ENCODE assay signal across 1 cellular context in the genomic region with DNA sequence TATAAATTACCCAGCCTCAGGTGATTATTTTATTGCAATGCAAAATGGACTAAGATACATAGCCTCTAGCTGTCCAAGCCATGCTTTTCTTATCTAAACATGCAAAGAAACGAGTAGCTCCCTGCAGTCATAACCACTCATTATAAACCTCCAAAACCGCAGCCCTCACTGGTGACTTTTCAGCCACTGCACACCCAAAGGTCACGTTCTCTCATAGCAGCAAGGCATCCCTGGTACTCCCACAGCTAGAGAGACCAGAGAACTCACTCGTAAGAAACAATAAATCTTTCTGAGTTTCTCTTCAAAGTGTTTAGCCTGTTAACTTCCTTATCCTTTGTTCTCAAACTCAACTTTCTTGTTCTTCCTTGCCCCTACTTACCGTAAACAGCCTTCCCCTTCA.
TF ChIP-seq lines count a peak whose summit lies in the region.

No MANE protein-coding gene starts in this region.

TF ChIP-seq in K562, 482 proteins besides CTCF, POLR2A, EP300 and RAD21 (continued from another document):
- TF ChIP-seq, protein P1, sequence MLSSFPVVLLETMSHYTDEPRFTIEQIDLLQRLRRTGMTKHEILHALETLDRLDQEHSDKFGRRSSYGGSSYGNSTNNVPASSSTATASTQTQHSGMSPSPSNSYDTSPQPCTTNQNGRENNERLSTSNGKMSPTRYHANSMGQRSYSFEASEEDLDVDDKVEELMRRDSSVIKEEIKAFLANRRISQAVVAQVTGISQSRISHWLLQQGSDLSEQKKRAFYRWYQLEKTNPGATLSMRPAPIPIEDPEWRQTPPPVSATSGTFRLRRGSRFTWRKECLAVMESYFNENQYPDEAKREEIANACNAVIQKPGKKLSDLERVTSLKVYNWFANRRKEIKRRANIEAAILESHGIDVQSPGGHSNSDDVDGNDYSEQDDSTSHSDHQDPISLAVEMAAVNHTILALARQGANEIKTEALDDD (IDR thresholded peaks at IDR 0.05) = 0 out of 2 replicates have a peak, but pooled peaks have one; percentile 44
- TF ChIP-seq ZBTB1 (CRISPR knock-in tag; IDR thresholded peaks at IDR 0.05; ENCODE audit: borderline replicate concordance, low read depth) = peak; percentile 91
- no peak for TF ChIP-seq MTA1 (IDR thresholded peaks at IDR 0.05; ENCODE audit: borderline replicate concordance)
- no peak for TF ChIP-seq ZNF586 (CRISPR knock-in tag; conservative IDR thresholded peaks at IDR 0.05)
- no peak for TF ChIP-seq CTBP1 (IDR thresholded peaks at IDR 0.05; ENCODE audit: borderline replicate concordance)
- no peak for TF ChIP-seq ZNF584 (CRISPR knock-in tag; IDR thresholded peaks at IDR 0.05; ENCODE audit: low read depth)
- TF ChIP-seq CBFB (CRISPR knock-in tag; IDR thresholded peaks at IDR 0.05) = peak; percentile 88
- TF ChIP-seq TEAD1 (CRISPR knock-in tag; IDR thresholded peaks at IDR 0.05) = no peak
- TF ChIP-seq ESRRA (IDR thresholded peaks at IDR 0.05; ENCODE audit: borderline replicate concordance, low read depth) = peak; percentile 52; the same call in 1 of the 2 replicates
- TF ChIP-seq, protein P2, sequence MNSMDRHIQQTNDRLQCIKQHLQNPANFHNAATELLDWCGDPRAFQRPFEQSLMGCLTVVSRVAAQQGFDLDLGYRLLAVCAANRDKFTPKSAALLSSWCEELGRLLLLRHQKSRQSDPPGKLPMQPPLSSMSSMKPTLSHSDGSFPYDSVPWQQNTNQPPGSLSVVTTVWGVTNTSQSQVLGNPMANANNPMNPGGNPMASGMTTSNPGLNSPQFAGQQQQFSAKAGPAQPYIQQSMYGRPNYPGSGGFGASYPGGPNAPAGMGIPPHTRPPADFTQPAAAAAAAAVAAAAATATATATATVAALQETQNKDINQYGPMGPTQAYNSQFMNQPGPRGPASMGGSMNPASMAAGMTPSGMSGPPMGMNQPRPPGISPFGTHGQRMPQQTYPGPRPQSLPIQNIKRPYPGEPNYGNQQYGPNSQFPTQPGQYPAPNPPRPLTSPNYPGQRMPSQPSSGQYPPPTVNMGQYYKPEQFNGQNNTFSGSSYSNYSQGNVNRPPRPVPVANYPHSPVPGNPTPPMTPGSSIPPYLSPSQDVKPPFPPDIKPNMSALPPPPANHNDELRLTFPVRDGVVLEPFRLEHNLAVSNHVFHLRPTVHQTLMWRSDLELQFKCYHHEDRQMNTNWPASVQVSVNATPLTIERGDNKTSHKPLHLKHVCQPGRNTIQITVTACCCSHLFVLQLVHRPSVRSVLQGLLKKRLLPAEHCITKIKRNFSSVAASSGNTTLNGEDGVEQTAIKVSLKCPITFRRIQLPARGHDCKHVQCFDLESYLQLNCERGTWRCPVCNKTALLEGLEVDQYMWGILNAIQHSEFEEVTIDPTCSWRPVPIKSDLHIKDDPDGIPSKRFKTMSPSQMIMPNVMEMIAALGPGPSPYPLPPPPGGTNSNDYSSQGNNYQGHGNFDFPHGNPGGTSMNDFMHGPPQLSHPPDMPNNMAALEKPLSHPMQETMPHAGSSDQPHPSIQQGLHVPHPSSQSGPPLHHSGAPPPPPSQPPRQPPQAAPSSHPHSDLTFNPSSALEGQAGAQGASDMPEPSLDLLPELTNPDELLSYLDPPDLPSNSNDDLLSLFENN (IDR thresholded peaks at IDR 0.05; ENCODE audit: low read depth in 2 of 2, low read length in 2 of 2) = no peak
- 0 out of 4 replicates have a peak, but pooled peaks of 1 of the 2 experiments have one; percentile 16 for TF ChIP-seq TRIM24 (IDR thresholded peaks at IDR 0.05)
- no peak for TF ChIP-seq CBX8 (IDR thresholded peaks at IDR 0.05; ENCODE audit: borderline replicate concordance, extremely low read depth, low read depth, low read length, poor library complexity, severe bottlenecking)
- peak; percentile 57 for TF ChIP-seq MEIS2 (IDR thresholded peaks at IDR 0.05; ENCODE audit: partially characterized antibody)
- no peak for TF ChIP-seq BACH1 (tag; IDR thresholded peaks at IDR 0.05)
- TF ChIP-seq, protein P3, sequence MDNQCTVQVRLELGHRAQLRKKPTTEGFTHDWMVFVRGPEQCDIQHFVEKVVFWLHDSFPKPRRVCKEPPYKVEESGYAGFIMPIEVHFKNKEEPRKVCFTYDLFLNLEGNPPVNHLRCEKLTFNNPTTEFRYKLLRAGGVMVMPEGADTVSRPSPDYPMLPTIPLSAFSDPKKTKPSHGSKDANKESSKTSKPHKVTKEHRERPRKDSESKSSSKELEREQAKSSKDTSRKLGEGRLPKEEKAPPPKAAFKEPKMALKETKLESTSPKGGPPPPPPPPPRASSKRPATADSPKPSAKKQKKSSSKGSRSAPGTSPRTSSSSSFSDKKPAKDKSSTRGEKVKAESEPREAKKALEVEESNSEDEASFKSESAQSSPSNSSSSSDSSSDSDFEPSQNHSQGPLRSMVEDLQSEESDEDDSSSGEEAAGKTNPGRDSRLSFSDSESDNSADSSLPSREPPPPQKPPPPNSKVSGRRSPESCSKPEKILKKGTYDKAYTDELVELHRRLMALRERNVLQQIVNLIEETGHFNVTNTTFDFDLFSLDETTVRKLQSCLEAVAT (IDR thresholded peaks at IDR 0.05) = peak in 1 of 2 experiments; percentile 73; a peak in 1 of 4 replicates
- TF ChIP-seq, protein P4, sequence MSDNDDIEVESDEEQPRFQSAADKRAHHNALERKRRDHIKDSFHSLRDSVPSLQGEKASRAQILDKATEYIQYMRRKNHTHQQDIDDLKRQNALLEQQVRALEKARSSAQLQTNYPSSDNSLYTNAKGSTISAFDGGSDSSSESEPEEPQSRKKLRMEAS (CRISPR knock-in tag; IDR thresholded peaks at IDR 0.05) = peak; percentile 58; the same call in 1 of the 2 replicates
- no peak for TF ChIP-seq SMARCA4 (IDR thresholded peaks at IDR 0.05)
- TF ChIP-seq, protein P5, sequence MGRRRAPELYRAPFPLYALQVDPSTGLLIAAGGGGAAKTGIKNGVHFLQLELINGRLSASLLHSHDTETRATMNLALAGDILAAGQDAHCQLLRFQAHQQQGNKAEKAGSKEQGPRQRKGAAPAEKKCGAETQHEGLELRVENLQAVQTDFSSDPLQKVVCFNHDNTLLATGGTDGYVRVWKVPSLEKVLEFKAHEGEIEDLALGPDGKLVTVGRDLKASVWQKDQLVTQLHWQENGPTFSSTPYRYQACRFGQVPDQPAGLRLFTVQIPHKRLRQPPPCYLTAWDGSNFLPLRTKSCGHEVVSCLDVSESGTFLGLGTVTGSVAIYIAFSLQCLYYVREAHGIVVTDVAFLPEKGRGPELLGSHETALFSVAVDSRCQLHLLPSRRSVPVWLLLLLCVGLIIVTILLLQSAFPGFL (CRISPR knock-in tag; IDR thresholded peaks at IDR 0.05) = no peak
- peak; percentile 88; the same call in 1 of the 2 replicates for TF ChIP-seq ZNF12 (CRISPR knock-in tag; IDR thresholded peaks at IDR 0.05)
- no peak for TF ChIP-seq RBM39 (optimal IDR thresholded peaks at IDR 0.05; ENCODE audit: low read depth, low read length)
- TF ChIP-seq CBFA2T3 (IDR thresholded peaks at IDR 0.05) = peak; percentile 50; the same call in 1 of the 2 replicates
- no peak for TF ChIP-seq ZNF212 (CRISPR knock-in tag; IDR thresholded peaks at IDR 0.05)
- no peak for TF ChIP-seq ZNF431 (CRISPR knock-in tag; IDR thresholded peaks at IDR 0.05)
- TF ChIP-seq, protein P6, sequence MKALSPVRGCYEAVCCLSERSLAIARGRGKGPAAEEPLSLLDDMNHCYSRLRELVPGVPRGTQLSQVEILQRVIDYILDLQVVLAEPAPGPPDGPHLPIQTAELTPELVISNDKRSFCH (CRISPR knock-in tag; IDR thresholded peaks at IDR 0.05) = no peak
- TF ChIP-seq, protein P6 (tag; IDR thresholded peaks at IDR 0.05) = peak; percentile 82
- no peak for TF ChIP-seq ZNF707 (CRISPR knock-in tag; conservative IDR thresholded peaks at IDR 0.05)
- TF ChIP-seq, protein P7, sequence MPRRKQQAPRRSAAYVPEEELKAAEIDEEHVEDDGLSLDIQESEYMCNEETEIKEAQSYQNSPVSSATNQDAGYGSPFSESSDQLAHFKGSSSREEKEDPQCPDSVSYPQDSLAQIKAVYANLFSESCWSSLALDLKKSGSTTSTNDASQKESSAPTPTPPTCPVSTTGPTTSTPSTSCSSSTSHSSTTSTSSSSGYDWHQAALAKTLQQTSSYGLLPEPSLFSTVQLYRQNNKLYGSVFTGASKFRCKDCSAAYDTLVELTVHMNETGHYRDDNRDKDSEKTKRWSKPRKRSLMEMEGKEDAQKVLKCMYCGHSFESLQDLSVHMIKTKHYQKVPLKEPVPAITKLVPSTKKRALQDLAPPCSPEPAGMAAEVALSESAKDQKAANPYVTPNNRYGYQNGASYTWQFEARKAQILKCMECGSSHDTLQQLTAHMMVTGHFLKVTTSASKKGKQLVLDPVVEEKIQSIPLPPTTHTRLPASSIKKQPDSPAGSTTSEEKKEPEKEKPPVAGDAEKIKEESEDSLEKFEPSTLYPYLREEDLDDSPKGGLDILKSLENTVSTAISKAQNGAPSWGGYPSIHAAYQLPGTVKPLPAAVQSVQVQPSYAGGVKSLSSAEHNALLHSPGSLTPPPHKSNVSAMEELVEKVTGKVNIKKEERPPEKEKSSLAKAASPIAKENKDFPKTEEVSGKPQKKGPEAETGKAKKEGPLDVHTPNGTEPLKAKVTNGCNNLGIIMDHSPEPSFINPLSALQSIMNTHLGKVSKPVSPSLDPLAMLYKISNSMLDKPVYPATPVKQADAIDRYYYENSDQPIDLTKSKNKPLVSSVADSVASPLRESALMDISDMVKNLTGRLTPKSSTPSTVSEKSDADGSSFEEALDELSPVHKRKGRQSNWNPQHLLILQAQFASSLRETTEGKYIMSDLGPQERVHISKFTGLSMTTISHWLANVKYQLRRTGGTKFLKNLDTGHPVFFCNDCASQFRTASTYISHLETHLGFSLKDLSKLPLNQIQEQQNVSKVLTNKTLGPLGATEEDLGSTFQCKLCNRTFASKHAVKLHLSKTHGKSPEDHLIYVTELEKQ (CRISPR knock-in tag; IDR thresholded peaks at IDR 0.05) = no peak
